9 cellular contexts compared by ENCODE assay signal in the genomic region with DNA sequence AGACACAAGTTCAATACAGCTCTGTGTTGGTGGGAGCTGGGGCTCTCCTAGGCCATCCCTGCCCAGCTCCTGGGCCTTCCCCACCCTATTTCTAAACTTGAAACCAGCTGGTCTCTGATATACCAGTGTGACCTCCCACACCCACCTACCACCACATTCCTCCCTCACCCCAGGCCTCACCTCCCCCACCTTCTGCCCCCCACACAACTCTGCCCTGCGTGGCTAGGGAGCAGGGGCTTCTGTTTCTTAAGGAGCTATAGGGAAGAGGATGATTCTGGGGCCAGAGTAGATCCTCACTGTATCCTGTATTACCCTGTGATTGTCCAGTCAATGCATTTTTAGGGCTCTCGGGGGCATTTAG. TPM values are rescaled to one million over a fixed set of nuclear protein-coding genes. Genes with fewer than 3 reads are reported as not detected.
DNase-seq lines count a peak whose midpoint lies in the region; ATAC-seq and TF ChIP-seq lines count a peak whose summit lies in the region.
"Had no signal": no experiment of that assay in that cellular context is flagged by ENCODE, and none has a peak within 500 bp of the region (broad histone marks: within the 10 kb centered on the region; RNA-seq: fewer than 3 reads in every experiment).

No MANE protein-coding gene starts in this region.

- H3K9me3 ChIP-seq in mesodermal cell (ENCODE audit: control insufficient read depth, low read length) (no peaks in the 10 kb centered on the region), vagina (no peaks in the 10 kb centered on the region)

- in situ Hi-C loops in astrocyte of the spinal cord (cut with HindIII; ENCODE audit: low sequenced_read_pairs), result no loop called here
- in situ Hi-C loops in ACHN (cut with HindIII; ENCODE audit: low pct_ligation_motif_present, low pct_unique_long_range_greater_than_20kb, low sequenced_read_pairs), result no loop called here

- peak overlapping the region; percentile 7 for H3K4me3 ChIP-seq in astrocyte of the spinal cord (ENCODE audit: low read depth, low read length)
- H3K4me3 ChIP-seq in mesodermal cell (ENCODE audit: extremely low read depth, insufficient read depth, low read length, poor library complexity, severe bottlenecking), result peak overlapping the region; percentile 21
- no peak overlapping the region for H3K4me3 ChIP-seq in vagina

- H3K27ac ChIP-seq in mesodermal cell (ENCODE audit: low read depth, low read length, severe bottlenecking) (peak overlapping the region; percentile 97), vagina (peak overlapping the region; percentile 85)

- TF ChIP-seq CTCF in astrocyte of the spinal cord (IDR thresholded peaks at IDR 0.05; ENCODE audit: low read depth, low read length) (no peak), vagina (IDR thresholded peaks at IDR 0.05) (no peak)

- TF ChIP-seq POLR2A in vagina (IDR thresholded peaks at IDR 0.05), result no peak

- H3K36me3 ChIP-seq in mesodermal cell (ENCODE audit: control insufficient read depth, insufficient read depth, low read length) (no peaks in the 10 kb centered on the region), vagina (no peaks in the 10 kb centered on the region)

- intact Hi-C loops in Right ventricle myocardium superior (cut with DNase I), result loop anchor here (1.0 kb wide), 1 partner anchor 17 kb away; a partner anchor contains a TSS
- intact Hi-C loops in cardiac septum (cut with DNase I), result loop anchor here (1.0 to 10.0 kb wide), 4 partner anchors 17 to 536 kb away; a partner anchor contains a TSS
- intact Hi-C loops in vagina (cut with DNase I), result loop anchor here (2.0 kb wide), 1 partner anchor 16 kb away; a partner anchor contains a TSS

- H3K4me1 ChIP-seq in mesodermal cell (ENCODE audit: control insufficient read depth, insufficient read depth, low read length, poor library complexity, severe bottlenecking) (peaks cover 74% of the 10 kb centered on the region), vagina (peaks cover 75% of the 10 kb centered on the region)

- no peak for ATAC-seq in Right ventricle myocardium superior (ENCODE audit: poor library complexity)

- 100% methylated on average over 1 of the region's 2 CpGs; no CpG with 5 or more reads in 1 of the 2 experiments for WGBS in mesodermal cell (ENCODE audit: insufficient coverage in 2 of 2), 2 experiments

- no peaks in the 10 kb centered on the region for H3K27me3 ChIP-seq in vagina

- DNase-seq in Right ventricle myocardium superior, result peak; percentile 20
- DNase-seq in cardiac septum (ENCODE audit: low spot score), result no peak
- DNase-seq in astrocyte of the spinal cord (ENCODE audit: low read depth, low spot score), result no peak
- DNase-seq in vagina (ENCODE audit: extremely low spot score in 2 of 2), result no peak
- no peak for DNase-seq in NCI-H128 (lab: John Stamatoyannopoulos, UW; ENCODE audit: unreplicated experiment)
- no peak for DNase-seq in ACHN
- DNase-seq in DMS79 (lab: John Stamatoyannopoulos, UW), result no peak

RNA-seq across cellular contexts. Expression of a gene that starts 16.5 kb away (rescaled TPM):
- total RNA-seq in Right ventricle myocardium superior (103 TPM), cardiac septum (699 TPM), vagina (16.0 TPM)
- polyA plus RNA-seq in mesodermal cell (2013, experiment 1 of 2), result 217 TPM
- 200 TPM for polyA plus RNA-seq in mesodermal cell (2013, experiment 2 of 2)

RNA-seq across cellular contexts. Expression of a gene that starts 18.8 kb away (rescaled TPM):
- total RNA-seq in Right ventricle myocardium superior (0.46 TPM), cardiac septum (0.16 TPM), vagina (2.0 TPM)
- polyA plus RNA-seq in mesodermal cell (2013, experiment 1 of 2), result 0.77 TPM
- 0.71 TPM for polyA plus RNA-seq in mesodermal cell (2013, experiment 2 of 2)

RNA-seq across cellular contexts. Expression of a gene that starts 41.5 kb away (rescaled TPM):
- total RNA-seq in Right ventricle myocardium superior (1.6 TPM), cardiac septum (0.43 TPM), vagina (not detected)
- polyA plus RNA-seq in mesodermal cell (2013, experiment 1 of 2), result 0.52 TPM
- not detected for polyA plus RNA-seq in mesodermal cell (2013, experiment 2 of 2)
- total RNA-seq: HT1080 had no signal

RNA-seq across cellular contexts. Expression of a gene that starts 44.7 kb away (rescaled TPM):
- total RNA-seq in Right ventricle myocardium superior, result 0.59 TPM
- 3.7 TPM for total RNA-seq in cardiac septum
- 675 TPM for polyA plus RNA-seq in mesodermal cell (2013, experiment 1 of 2)
- polyA plus RNA-seq in mesodermal cell (2013, experiment 2 of 2), result 571 TPM
- total RNA-seq in vagina, result 97.7 TPM

RNA-seq across cellular contexts. Expression of a gene that starts 59.5 kb away (rescaled TPM):
- 15.9 TPM for total RNA-seq in Right ventricle myocardium superior
- total RNA-seq in cardiac septum, result 15.5 TPM
- 11.3 TPM for polyA plus RNA-seq in mesodermal cell (2013, experiment 1 of 2)
- polyA plus RNA-seq in mesodermal cell (2013, experiment 2 of 2), result 11.3 TPM
- total RNA-seq in vagina, result 25.8 TPM

Comparison
In these comparisons a context has a peak if more than half of its experiments do, and no peak if none do; other contexts are left out.
1. H3K4me3 ChIP-seq: peak in astrocyte of the spinal cord (single experiment) and mesodermal cell (single experiment); none in vagina (0 of 2).